In genomic region chr5:15002791-15003190, GRCh38 we compare ENCODE assay signal across 8 cellular contexts.
"Had no signal": no experiment of that assay in that cellular context is flagged by ENCODE, and none has a peak within 500 bp of the region (broad histone marks: within the 10 kb centered on the region; RNA-seq: fewer than 3 reads in every experiment).

No MANE protein-coding gene starts in this region.

- H3K9me3 ChIP-seq: left lung, lower lobe of right lung, pancreas had no signal

- H3K27me3 ChIP-seq: esophagus muscularis mucosa, left lung, pancreas had no signal

- H3K4me1 ChIP-seq: foreskin keratinocyte, pancreas had no signal

- H3K4me3 ChIP-seq: esophagus muscularis mucosa, left lung, lower lobe of right lung, pancreas, smooth muscle cell had no signal

- H3K36me3 ChIP-seq: esophagus muscularis mucosa, left lung, lower lobe of right lung, pancreas had no signal

- H3K27ac ChIP-seq: epithelial cell of prostate, esophagus muscularis mucosa, foreskin keratinocyte, left lung, lower lobe of right lung, pancreas had no signal

- DNase-seq: cortex of kidney, left lung, lower lobe of right lung had no signal

- H3K4me2 ChIP-seq: smooth muscle cell had no signal
